14 cellular contexts compared by ENCODE assay signal in the genomic region with DNA sequence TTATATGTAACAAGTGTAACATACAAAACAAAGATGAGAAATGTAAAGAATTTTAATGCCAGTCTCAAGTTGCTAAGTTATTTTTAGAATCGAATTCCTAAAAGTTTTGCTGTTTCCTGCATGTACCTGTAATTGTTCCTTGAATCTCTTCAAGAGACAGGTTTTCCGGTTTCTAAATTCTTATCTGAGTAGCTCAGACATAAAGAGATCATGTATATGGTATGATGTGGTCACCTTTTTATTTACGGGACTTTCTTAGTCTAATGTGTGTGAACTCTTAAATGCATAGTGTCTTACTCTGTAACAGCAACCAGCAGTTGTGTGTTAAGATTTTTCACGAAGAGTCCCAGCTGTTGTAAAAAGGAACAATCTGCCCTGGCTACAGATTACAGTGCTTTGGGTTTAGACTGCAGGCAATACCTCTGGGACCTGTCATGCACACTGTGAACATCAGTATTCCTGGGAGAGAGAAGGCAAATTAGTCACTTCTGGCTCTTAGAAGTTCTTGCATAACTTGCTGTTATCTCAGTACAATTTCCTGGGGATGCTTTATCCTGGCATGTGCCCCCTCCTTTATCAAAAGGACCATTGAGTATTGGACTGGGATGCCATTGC.
DNase-seq lines count a peak whose midpoint lies in the region; ATAC-seq, FAIRE-seq and TF ChIP-seq lines count a peak whose summit lies in the region.
"Had no signal": no experiment of that assay in that cellular context is flagged by ENCODE, and none has a peak within 500 bp of the region (broad histone marks: within the 10 kb centered on the region; RNA-seq: fewer than 3 reads in every experiment).

No MANE protein-coding gene starts in this region.

- H3K4me1 ChIP-seq in SK-N-SH (ENCODE audit: control insufficient read depth in 1 of 2, insufficient read depth in 2 of 2, low read depth in 1 of 2, low read length in 1 of 2), result peaks cover 15 to 23% of the 10 kb centered on the region in 2 experiments
- H3K4me1 ChIP-seq in foreskin keratinocyte, result peaks cover 12% of the 10 kb centered on the region
- no peaks in the 10 kb centered on the region for H3K4me1 ChIP-seq in pancreas

- peak; percentile 98 for ATAC-seq in foreskin keratinocyte
- ATAC-seq in pancreas, result peak; percentile 46 to 65 (median 60)
- no peak for ATAC-seq in HG02588 (IDR thresholded peaks at IDR 0.05; ENCODE audit: unreplicated experiment)
- no peak for ATAC-seq in HG02852 (IDR thresholded peaks at IDR 0.05; ENCODE audit: unreplicated experiment)
- ATAC-seq: esophagus mucosa, left lobe of liver had no signal

- TF ChIP-seq CTCF in SK-N-SH (IDR thresholded peaks at IDR 0.05) (no peak), foreskin keratinocyte (conservative IDR thresholded peaks at IDR 0.05) (no peak), pancreas (IDR thresholded peaks at IDR 0.05) (no peak)

- CTCF ChIA-PET in SK-N-SH (lab: Yijun Ruan, JAX), result interaction anchor here (0.9 to 3.2 kb wide), 8 partner anchors 20 to 1055 kb away, joined by 3 to 10 read pairs (median 3); no protein-coding TSS in a partner anchor

- POLR2A ChIA-PET in SK-N-SH (lab: Yijun Ruan, JAX), result no interaction called here

- intact Hi-C loops in pancreas (cut with DNase I), result loop anchor here in 1 of 3 donors (5.0 kb wide), 1 partner anchor 726 kb away; no protein-coding TSS in a partner anchor

- no peaks in the 10 kb centered on the region for H4K20me1 ChIP-seq in SK-N-SH (ENCODE audit: insufficient read depth)

- peak overlapping the region; percentile 35 for H3K4me2 ChIP-seq in SK-N-SH

- TF ChIP-seq EP300 in SK-N-SH (IDR thresholded peaks at IDR 0.05; ENCODE audit: borderline replicate concordance in 1 of 2, low read depth in 1 of 2, low read length in 1 of 2), result no peak

- no peak for FAIRE-seq in pancreas (lab: Jason Lieb, UNC)

- no peak overlapping the region for H3K4me3 ChIP-seq in SK-N-SH (ENCODE audit: low read depth in 2 of 2, low read length in 1 of 2)
- no peak overlapping the region for H3K4me3 ChIP-seq in pancreas

- WGBS in SK-N-SH (ENCODE audit: low lambda C conversion rate), result 30% methylated on average over 4 of the region's 4 CpGs
- 29 to 35% methylated on average over 4 of the region's 4 CpGs for WGBS in pancreas, 2 donors

- no peak overlapping the region for H3K9ac ChIP-seq in SK-N-SH

- H3K9me3 ChIP-seq in SK-N-SH (no peaks in the 10 kb centered on the region), pancreas (no peaks in the 10 kb centered on the region)

- H3K79me2 ChIP-seq in SK-N-SH (ENCODE audit: insufficient read depth), result no peaks in the 10 kb centered on the region

- H3K9me2 ChIP-seq in SK-N-SH, result no peaks in the 10 kb centered on the region

- no peaks in the 10 kb centered on the region for H3K27me3 ChIP-seq in SK-N-SH (ENCODE audit: insufficient read depth)
- no peaks in the 10 kb centered on the region for H3K27me3 ChIP-seq in foreskin keratinocyte
- H3K27me3 ChIP-seq in pancreas, result no peaks in the 10 kb centered on the region

- H3K36me3 ChIP-seq in SK-N-SH (replicated peaks in 1 of 2; ENCODE audit: control insufficient read depth in 1 of 2, insufficient read depth in 2 of 2, low read length in 1 of 2), result no peaks in the 10 kb centered on the region
- no peaks in the 10 kb centered on the region for H3K36me3 ChIP-seq in pancreas

- H2AFZ ChIP-seq in SK-N-SH (ENCODE audit: low read depth), result no peak overlapping the region

- TF ChIP-seq RAD21 in SK-N-SH (IDR thresholded peaks at IDR 0.05; ENCODE audit: low read length), result no peak

- H3F3A ChIP-seq in SK-N-SH (replicated peaks; ENCODE audit: insufficient read depth), result peaks cover 6% of the 10 kb centered on the region

- DNase-seq in EL (peak; percentile 79), SK-N-SH (no peak), foreskin keratinocyte (peak; percentile 78 to 89), pancreas (no peak), NCI-H1694 treated with DMSO at 0.1 percent for 48 hours (lab: John Stamatoyannopoulos, UW) (no peak), SKM-1 (lab: John Stamatoyannopoulos, UW; ENCODE audit: unreplicated experiment) (no peak)
- DNase-seq: activated T-cell treated with anti-CD3 and anti-CD28 coated beads for 4 hours; NCI-H2107; nucleus accumbens; stimulated activated naive CD4-positive, alpha-beta T cell treated with Interleukin-2 at 50 U/mL for 16 hours had no signal

- H3K27ac ChIP-seq in SK-N-SH (ENCODE audit: low read depth in 2 of 2, low read length in 1 of 2) (peak overlapping the region; percentile 33 to 92; a peak in 3 of 4 replicates), foreskin keratinocyte (no peak overlapping the region), pancreas (no peak overlapping the region)

TF ChIP-seq in SK-N-SH, 30 proteins besides CTCF, POLR2A, EP300 and RAD21 (continues in another document):
- no peak for TF ChIP-seq CHD2 (IDR thresholded peaks at IDR 0.05; ENCODE audit: low read length, partially characterized antibody)
- no peak for TF ChIP-seq YY1 (IDR thresholded peaks at IDR 0.05; ENCODE audit: low read depth)
- TF ChIP-seq, protein P1, sequence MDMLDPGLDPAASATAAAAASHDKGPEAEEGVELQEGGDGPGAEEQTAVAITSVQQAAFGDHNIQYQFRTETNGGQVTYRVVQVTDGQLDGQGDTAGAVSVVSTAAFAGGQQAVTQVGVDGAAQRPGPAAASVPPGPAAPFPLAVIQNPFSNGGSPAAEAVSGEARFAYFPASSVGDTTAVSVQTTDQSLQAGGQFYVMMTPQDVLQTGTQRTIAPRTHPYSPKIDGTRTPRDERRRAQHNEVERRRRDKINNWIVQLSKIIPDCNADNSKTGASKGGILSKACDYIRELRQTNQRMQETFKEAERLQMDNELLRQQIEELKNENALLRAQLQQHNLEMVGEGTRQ (IDR thresholded peaks at IDR 0.05; ENCODE audit: borderline replicate concordance, low read depth, low read length), result no peak
- TF ChIP-seq RFX5 (IDR thresholded peaks at IDR 0.05; ENCODE audit: low read length), result peak; percentile 76
- TF ChIP-seq, protein P2, sequence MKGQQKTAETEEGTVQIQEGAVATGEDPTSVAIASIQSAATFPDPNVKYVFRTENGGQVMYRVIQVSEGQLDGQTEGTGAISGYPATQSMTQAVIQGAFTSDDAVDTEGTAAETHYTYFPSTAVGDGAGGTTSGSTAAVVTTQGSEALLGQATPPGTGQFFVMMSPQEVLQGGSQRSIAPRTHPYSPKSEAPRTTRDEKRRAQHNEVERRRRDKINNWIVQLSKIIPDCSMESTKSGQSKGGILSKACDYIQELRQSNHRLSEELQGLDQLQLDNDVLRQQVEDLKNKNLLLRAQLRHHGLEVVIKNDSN (IDR thresholded peaks at IDR 0.05; ENCODE audit: borderline replicate concordance, low read depth), result no peak
- TF ChIP-seq TEAD4 (IDR thresholded peaks at IDR 0.05; ENCODE audit: borderline replicate concordance, insufficient read depth), result peak; percentile 15; the same call in 1 of the 2 replicates
- no peak for TF ChIP-seq JUND (IDR thresholded peaks at IDR 0.05)
- TF ChIP-seq ZBTB33 (IDR thresholded peaks at IDR 0.05; ENCODE audit: borderline replicate concordance, low read depth), result no peak
- TF ChIP-seq RXRA (IDR thresholded peaks at IDR 0.05; ENCODE audit: borderline replicate concordance, low read depth), result no peak
- TF ChIP-seq, protein P3, sequence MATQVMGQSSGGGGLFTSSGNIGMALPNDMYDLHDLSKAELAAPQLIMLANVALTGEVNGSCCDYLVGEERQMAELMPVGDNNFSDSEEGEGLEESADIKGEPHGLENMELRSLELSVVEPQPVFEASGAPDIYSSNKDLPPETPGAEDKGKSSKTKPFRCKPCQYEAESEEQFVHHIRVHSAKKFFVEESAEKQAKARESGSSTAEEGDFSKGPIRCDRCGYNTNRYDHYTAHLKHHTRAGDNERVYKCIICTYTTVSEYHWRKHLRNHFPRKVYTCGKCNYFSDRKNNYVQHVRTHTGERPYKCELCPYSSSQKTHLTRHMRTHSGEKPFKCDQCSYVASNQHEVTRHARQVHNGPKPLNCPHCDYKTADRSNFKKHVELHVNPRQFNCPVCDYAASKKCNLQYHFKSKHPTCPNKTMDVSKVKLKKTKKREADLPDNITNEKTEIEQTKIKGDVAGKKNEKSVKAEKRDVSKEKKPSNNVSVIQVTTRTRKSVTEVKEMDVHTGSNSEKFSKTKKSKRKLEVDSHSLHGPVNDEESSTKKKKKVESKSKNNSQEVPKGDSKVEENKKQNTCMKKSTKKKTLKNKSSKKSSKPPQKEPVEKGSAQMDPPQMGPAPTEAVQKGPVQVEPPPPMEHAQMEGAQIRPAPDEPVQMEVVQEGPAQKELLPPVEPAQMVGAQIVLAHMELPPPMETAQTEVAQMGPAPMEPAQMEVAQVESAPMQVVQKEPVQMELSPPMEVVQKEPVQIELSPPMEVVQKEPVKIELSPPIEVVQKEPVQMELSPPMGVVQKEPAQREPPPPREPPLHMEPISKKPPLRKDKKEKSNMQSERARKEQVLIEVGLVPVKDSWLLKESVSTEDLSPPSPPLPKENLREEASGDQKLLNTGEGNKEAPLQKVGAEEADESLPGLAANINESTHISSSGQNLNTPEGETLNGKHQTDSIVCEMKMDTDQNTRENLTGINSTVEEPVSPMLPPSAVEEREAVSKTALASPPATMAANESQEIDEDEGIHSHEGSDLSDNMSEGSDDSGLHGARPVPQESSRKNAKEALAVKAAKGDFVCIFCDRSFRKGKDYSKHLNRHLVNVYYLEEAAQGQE (IDR thresholded peaks at IDR 0.05; ENCODE audit: low read depth, low read length), result no peak
- TF ChIP-seq POLR2AphosphoS5 (IDR thresholded peaks at IDR 0.05; ENCODE audit: low read depth, low read length), result no peak
- TF ChIP-seq TCF12 (IDR thresholded peaks at IDR 0.05), result no peak
- no peak for TF ChIP-seq FOXM1 (IDR thresholded peaks at IDR 0.05; ENCODE audit: low read depth)
- TF ChIP-seq MEF2A (IDR thresholded peaks at IDR 0.05; ENCODE audit: borderline replicate concordance, low read depth), result no peak
- TF ChIP-seq, protein P4, sequence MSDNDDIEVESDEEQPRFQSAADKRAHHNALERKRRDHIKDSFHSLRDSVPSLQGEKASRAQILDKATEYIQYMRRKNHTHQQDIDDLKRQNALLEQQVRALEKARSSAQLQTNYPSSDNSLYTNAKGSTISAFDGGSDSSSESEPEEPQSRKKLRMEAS (IDR thresholded peaks at IDR 0.05; ENCODE audit: low read depth), result no peak

Comparison
In these comparisons a context has a peak if more than half of its experiments do, and no peak if none do; other contexts are left out.
1. DNase-seq: peak in EL (single experiment) and foreskin keratinocyte (2 of 2); none in SK-N-SH (single experiment), pancreas (0 of 6), NCI-H1694 treated with DMSO at 0.1 percent for 48 hours (single experiment) and SKM-1 (single experiment).
2. H3K27ac ChIP-seq: peak in SK-N-SH (2 of 2); none in foreskin keratinocyte (single experiment) and pancreas (0 of 4).
3. ATAC-seq: peak in foreskin keratinocyte (single experiment) and pancreas (4 of 4); none in HG02588 (single experiment) and HG02852 (single experiment).